In the genomic region with DNA sequence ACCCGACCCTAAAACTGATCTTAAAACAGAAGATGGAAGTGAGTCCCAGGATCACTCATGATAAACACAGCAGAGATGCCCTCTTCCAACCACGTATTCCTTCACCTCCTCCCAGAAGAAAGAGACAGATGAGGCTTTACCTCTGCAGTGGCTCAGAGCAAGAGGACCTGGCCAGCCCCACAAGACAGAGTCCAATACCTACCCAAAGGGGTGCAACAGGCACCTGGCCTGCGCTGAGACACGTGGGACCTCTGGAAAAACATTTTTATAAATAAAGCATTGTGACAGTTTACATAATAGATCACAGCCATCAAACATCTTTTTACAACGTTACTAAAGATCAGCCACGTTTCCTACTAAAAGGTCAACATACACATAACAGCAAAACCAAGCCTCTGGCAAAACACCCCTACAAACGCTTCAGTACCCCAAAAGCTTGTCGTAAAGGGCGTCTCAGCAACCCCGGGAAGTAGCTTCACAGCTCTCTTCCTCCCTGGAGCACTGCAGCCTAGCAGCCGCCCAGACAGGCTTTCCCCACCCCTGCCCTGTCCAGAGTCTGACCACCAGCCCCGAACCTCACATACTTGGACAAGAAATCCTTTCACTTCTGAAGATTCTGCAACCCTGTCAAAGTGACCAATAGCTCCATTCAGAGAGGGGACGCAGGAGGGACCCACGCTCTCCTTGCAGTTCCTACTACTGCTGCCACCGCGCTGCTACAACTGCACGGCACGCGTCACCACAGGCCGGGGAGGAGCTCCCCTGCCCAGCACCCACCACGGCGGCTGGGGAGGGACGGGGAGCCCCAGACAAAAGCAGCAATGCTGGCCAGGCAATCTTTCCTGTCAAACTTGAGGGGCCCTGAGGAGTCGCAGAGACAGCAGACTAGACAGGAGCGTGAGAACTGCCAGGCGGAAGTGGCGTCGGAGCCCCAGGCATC, we compare ENCODE assay signal across 10 cellular contexts. TPM values are rescaled to one million over a fixed set of nuclear protein-coding genes. Genes with fewer than 3 reads are reported as not detected.
DNase-seq lines count a peak whose midpoint lies in the region; TF ChIP-seq lines count a peak whose summit lies in the region.
"Had no signal": no experiment of that assay in that cellular context is flagged by ENCODE, and none has a peak within 500 bp of the region (broad histone marks: within the 10 kb centered on the region; RNA-seq: fewer than 3 reads in every experiment).

No MANE protein-coding gene starts in this region.

- peak overlapping the region in 1 of 2 donors; percentile 19 for H3K9ac ChIP-seq in colonic mucosa (ENCODE audit: low read depth in 2 of 2, low read length in 2 of 2)

- H3K27ac Mint-ChIP-seq in CD4-positive, alpha-beta memory T cell, result peak overlapping the region in 6 of 7 donors; percentile 53 to 78 (median 67)
- H3K27ac Mint-ChIP-seq in chondrocyte (ENCODE audit: unreplicated experiment), result peak overlapping the region; percentile 33

- CTCF ChIA-PET in CD4-positive, alpha-beta memory T cell (lab: Charles Lee; ENCODE audit: partially characterized antibody), result interaction anchor here (1.1 kb wide), 1 partner anchor 93 kb away, joined by 3 read pairs; no protein-coding TSS in a partner anchor

- no peaks in the 10 kb centered on the region for H3K27me3 Mint-ChIP-seq in CD4-positive, alpha-beta memory T cell
- no peaks in the 10 kb centered on the region for H3K27me3 Mint-ChIP-seq in chondrocyte (ENCODE audit: low read depth)

- no peak for DNase-seq in CD4-positive, alpha-beta memory T cell
- DNase-seq in Kasumi-1 (lab: John Stamatoyannopoulos, UW) (peak; percentile 82 to 86), chondrocyte (ENCODE audit: low spot score) (peak; percentile 83), osteoblast (ENCODE audit: insufficient read length, low spot score, missing footprints) (peak; percentile 89), DMS53 (lab: John Stamatoyannopoulos, UW) (no peak), colonic mucosa (no peak), dermis blood vessel endothelial cell (no peak), H4 (ENCODE audit: low spot score) (no peak)
- DNase-seq: effector CD4-positive, alpha-beta T cell; NCI-H146 had no signal

- H3K4me3 ChIP-seq in CD4-positive, alpha-beta memory T cell (ENCODE audit: low read length in 2 of 2), result no peak overlapping the region
- H3K4me3 ChIP-seq in osteoblast (ENCODE audit: insufficient read depth, low read length), result peak overlapping the region; percentile 66
- no peak overlapping the region for H3K4me3 ChIP-seq in colonic mucosa

- no peak overlapping the region for H2AFZ ChIP-seq in osteoblast (ENCODE audit: low read length)

- H3K27ac ChIP-seq in CD4-positive, alpha-beta memory T cell (ENCODE audit: low read depth, low read length), result no peak overlapping the region
- H3K27ac ChIP-seq in osteoblast (ENCODE audit: low read depth, low read length) (no peak overlapping the region), colonic mucosa (no peak overlapping the region)

- H3K9me3 Mint-ChIP-seq in CD4-positive, alpha-beta memory T cell, result no peaks in the 10 kb centered on the region
- H3K9me3 Mint-ChIP-seq in chondrocyte (ENCODE audit: low read depth), result no peaks in the 10 kb centered on the region

- peak overlapping the region; percentile 76 to 84 (median 80) for H3K4me3 Mint-ChIP-seq in CD4-positive, alpha-beta memory T cell
- H3K4me3 Mint-ChIP-seq in chondrocyte (ENCODE audit: unreplicated experiment), result peak overlapping the region; percentile 68

- H3K27me3 ChIP-seq in CD4-positive, alpha-beta memory T cell (ENCODE audit: insufficient read depth, low read length), result no peaks in the 10 kb centered on the region
- H3K27me3 ChIP-seq in osteoblast (ENCODE audit: insufficient read depth, low read length) (no peaks in the 10 kb centered on the region), colonic mucosa (no peaks in the 10 kb centered on the region)

- H3K36me3 Mint-ChIP-seq in CD4-positive, alpha-beta memory T cell, result peaks cover 0 to 17% of the 10 kb centered on the region in 2 donors
- H3K36me3 Mint-ChIP-seq in chondrocyte (ENCODE audit: low read depth), result no peaks in the 10 kb centered on the region

- no peaks in the 10 kb centered on the region for H3K36me3 ChIP-seq in CD4-positive, alpha-beta memory T cell (ENCODE audit: insufficient read depth, low read length)
- H3K36me3 ChIP-seq in osteoblast (ENCODE audit: insufficient read depth, low read length) (no peaks in the 10 kb centered on the region), colonic mucosa (no peaks in the 10 kb centered on the region)

- TF ChIP-seq CTCF in chondrocyte (IDR thresholded peaks at IDR 0.05), result no peak
- no peak for TF ChIP-seq CTCF in osteoblast (IDR thresholded peaks at IDR 0.05; ENCODE audit: extremely low read depth, low read depth, low read length)
- no peak for TF ChIP-seq CTCF in colonic mucosa (IDR thresholded peaks at IDR 0.05)

- no peaks in the 10 kb centered on the region for H3K9me3 ChIP-seq in CD4-positive, alpha-beta memory T cell (ENCODE audit: control insufficient read depth in 1 of 2, low read length in 2 of 2)
- no peaks in the 10 kb centered on the region for H3K9me3 ChIP-seq in osteoblast (ENCODE audit: low read depth, low read length)
- no peaks in the 10 kb centered on the region for H3K9me3 ChIP-seq in colonic mucosa

- H3K79me2 ChIP-seq in osteoblast (ENCODE audit: insufficient read depth, low read length), result peaks cover 55% of the 10 kb centered on the region

- peaks cover 55% of the 10 kb centered on the region for H3K4me1 ChIP-seq in CD4-positive, alpha-beta memory T cell (ENCODE audit: insufficient read depth, low read length)
- H3K4me1 ChIP-seq in osteoblast (ENCODE audit: insufficient read depth, low read length) (peaks cover 6% of the 10 kb centered on the region), colonic mucosa (peaks cover 23% of the 10 kb centered on the region)

- peaks cover 38 to 69% (median 60%) of the 10 kb centered on the region in 4 donors for H3K4me1 Mint-ChIP-seq in CD4-positive, alpha-beta memory T cell
- H3K4me1 Mint-ChIP-seq in chondrocyte (ENCODE audit: low read depth), result peaks cover 28% of the 10 kb centered on the region

- H3K4me2 ChIP-seq in osteoblast (ENCODE audit: insufficient read depth, low read length), result peak overlapping the region; percentile 72

- H4K20me1 ChIP-seq in osteoblast (ENCODE audit: insufficient read depth, low read length), result peaks cover 41% of the 10 kb centered on the region

- POLR2A ChIA-PET in CD4-positive, alpha-beta memory T cell (lab: Charles Lee; ENCODE audit: partially characterized antibody), result no interaction called here

- intact Hi-C loops in CD4-positive, alpha-beta memory T cell (cut with micrococcal nuclease), result loop anchor here (10.0 kb wide), 1 partner anchor 322 kb away; a partner anchor contains a TSS
- intact Hi-C loops in colonic mucosa (cut with DNase I), result loop anchor here (5.0 kb wide), 1 partner anchor 74 kb away; no protein-coding TSS in a partner anchor

RNA-seq across cellular contexts. Expression of a gene that starts 2.8 kb away (rescaled TPM):
- total RNA-seq in CD4-positive, alpha-beta memory T cell, result 10 to 100 TPM; 32.7 to 33.1 TPM
- polyA plus RNA-seq in CD4-positive, alpha-beta memory T cell, result 1 to 10 TPM in 1 of 2 donors, under 1 TPM in 1; 0.54 to 2.3 TPM
- total RNA-seq in chondrocyte (11.5 to 16.3 TPM (median 14.8 TPM) in 3 replicates), osteoblast (4.3 and 4.7 TPM in 2 replicates), colonic mucosa (10 to 100 TPM; 17.4 to 27.3 TPM), dermis blood vessel endothelial cell (3.6 and 7.6 TPM in 2 replicates)
- 2.0 and 4.9 TPM in 2 replicates for total RNA-seq in H4 (2014; rRNA removed; shearing (Covaris generic))

RNA-seq across cellular contexts. Expression of a gene that starts 59.3 kb away (rescaled TPM):
- total RNA-seq in CD4-positive, alpha-beta memory T cell, result 10 to 100 TPM; 48.5 to 50.3 TPM
- 1 to 10 TPM in 1 of 2 donors, under 1 TPM in 1; 0.78 to 1.2 TPM for polyA plus RNA-seq in CD4-positive, alpha-beta memory T cell
- 37.3 to 51.9 TPM (median 48.6 TPM) in 3 replicates for total RNA-seq in chondrocyte
- total RNA-seq in osteoblast, result 41.8 and 48.5 TPM in 2 replicates
- total RNA-seq in colonic mucosa, result 10 to 100 TPM; 38.6 to 38.8 TPM
- 31.3 and 32.8 TPM in 2 replicates for total RNA-seq in dermis blood vessel endothelial cell
- total RNA-seq in H4 (2014; rRNA removed; shearing (Covaris generic)), result 29.3 and 36.7 TPM in 2 replicates

Comparison
In these comparisons a context has a peak if more than half of its experiments do, and no peak if none do; other contexts are left out.
1. DNase-seq: peak in Kasumi-1 (2 of 2), chondrocyte (single experiment) and osteoblast (single experiment); none in CD4-positive, alpha-beta memory T cell (0 of 5), DMS53 (single experiment), colonic mucosa (single experiment), dermis blood vessel endothelial cell (single experiment) and H4 (single experiment).